Comparison of ENCODE assay signal across 11 cellular contexts in genomic region chr1:111475706-111476105, GRCh38. TPM values are rescaled to one million over a fixed set of nuclear protein-coding genes. Genes with fewer than 3 reads are reported as not detected.
DNase-seq lines count a peak whose midpoint lies in the region; ATAC-seq and TF ChIP-seq lines count a peak whose summit lies in the region.
"Had no signal": no experiment of that assay in that cellular context is flagged by ENCODE, and none has a peak within 500 bp of the region (broad histone marks: within the 10 kb centered on the region; RNA-seq: fewer than 3 reads in every experiment).

No MANE protein-coding gene starts in this region.

- TF ChIP-seq CTCF in MM.1S (IDR thresholded peaks at IDR 0.05; ENCODE audit: low read length): no peak

- CTCF ChIA-PET in CD8-positive, alpha-beta memory T cell (lab: Charles Lee): interaction anchor here (1.6 to 5.9 kb wide), 5 partner anchors 13 to 253 kb away, joined by 3 to 33 read pairs (median 10); partner anchors contain the start of genes ATP5PB and WDR77

- H3K4me3 Mint-ChIP-seq in CD8-positive, alpha-beta memory T cell: peak overlapping the region; percentile 66 to 80 (median 75)

- H3K9ac ChIP-seq in MM.1S (ENCODE audit: low read length): no peak overlapping the region

- POLR2A ChIA-PET in CD8-positive, alpha-beta memory T cell (lab: Charles Lee): interaction anchor here (0.7 kb wide), 1 partner anchor 19 kb away, joined by 3 read pairs; no protein-coding TSS in a partner anchor

- no peaks in the 10 kb centered on the region for H3K9me2 ChIP-seq in MM.1S (replicated peaks; ENCODE audit: insufficient read depth, low read length)

- no peaks in the 10 kb centered on the region for H4K20me1 ChIP-seq in MM.1S (ENCODE audit: insufficient read depth, low read length)

- H3K36me3 Mint-ChIP-seq in CD8-positive, alpha-beta memory T cell: peaks cover 6 to 11% (median 6%) of the 10 kb centered on the region in 3 donors

- H3K27me3 ChIP-seq in CD8-positive, alpha-beta memory T cell (ENCODE audit: insufficient read depth, low read length, poor library complexity, severe bottlenecking): no peaks in the 10 kb centered on the region
- no peaks in the 10 kb centered on the region for H3K27me3 ChIP-seq in MG63
- peaks cover 39% of the 10 kb centered on the region for H3K27me3 ChIP-seq in MM.1S (replicated peaks; ENCODE audit: insufficient read depth, low read length)

- peaks cover 68% of the 10 kb centered on the region for H3K4me1 ChIP-seq in CD8-positive, alpha-beta memory T cell (ENCODE audit: insufficient read depth, low read length)
- H3K4me1 ChIP-seq in MM.1S (ENCODE audit: low read length): peaks cover 14% of the 10 kb centered on the region

- H3K27ac Mint-ChIP-seq in CD8-positive, alpha-beta memory T cell: peak overlapping the region; percentile 72 to 96 (median 90)

- H3K4me3 ChIP-seq in CD8-positive, alpha-beta memory T cell (ENCODE audit: low read length): peak overlapping the region; percentile 61
- H3K4me3 ChIP-seq in skin epidermis (peak overlapping the region in 1 of 7 experiments; percentile 3), MG63 (no peak overlapping the region), MM.1S (ENCODE audit: low read length) (no peak overlapping the region)

- H3K27ac ChIP-seq in CD8-positive, alpha-beta memory T cell (ENCODE audit: low read depth, low read length): no peak overlapping the region
- H3K27ac ChIP-seq in skin epidermis (peak overlapping the region in 12 of 21 experiments; percentile 5 to 90 (median 50)), MM.1S (ENCODE audit: low read length) (no peak overlapping the region)

- peak in 1 of 5 donors; percentile 21 for DNase-seq in CD8-positive, alpha-beta memory T cell
- DNase-seq in activated T-cell treated with anti-CD3 and anti-CD28 coated beads, Interleukin-2, amount 50 U/mL, for 48 hours: peak; percentile 54 to 62
- DNase-seq in MG63 (no peak), MM.1S (no peak), SIG-M5 treated with dmso at 0.1 percent for 504 hours (lab: John Stamatoyannopoulos, UW; ENCODE audit: unreplicated experiment) (no peak)
- DNase-seq: NCI-H69 had no signal

- H3K79me2 ChIP-seq in MM.1S (ENCODE audit: low read length): no peaks in the 10 kb centered on the region

- no peaks in the 10 kb centered on the region for H3F3A ChIP-seq in MM.1S (ENCODE audit: insufficient read depth, low read length)

- H3K4me2 ChIP-seq in MM.1S (ENCODE audit: low read depth, low read length): no peak overlapping the region

- no peaks in the 10 kb centered on the region for H3K27me3 Mint-ChIP-seq in CD8-positive, alpha-beta memory T cell

- H2AFZ ChIP-seq in MM.1S (ENCODE audit: low read length): no peak overlapping the region

- H3K9me3 Mint-ChIP-seq in CD8-positive, alpha-beta memory T cell: no peaks in the 10 kb centered on the region

- peaks cover 58 to 61% (median 60%) of the 10 kb centered on the region in 3 donors for H3K4me1 Mint-ChIP-seq in CD8-positive, alpha-beta memory T cell

- peak; percentile 44 for ATAC-seq in GM18861 (IDR thresholded peaks at IDR 0.05; ENCODE audit: unreplicated experiment)

- H3K36me3 ChIP-seq in CD8-positive, alpha-beta memory T cell (ENCODE audit: insufficient read depth, low read length): peaks cover 8% of the 10 kb centered on the region
- no peaks in the 10 kb centered on the region; the same call in none of the 2 replicates for H3K36me3 ChIP-seq in MG63
- no peaks in the 10 kb centered on the region for H3K36me3 ChIP-seq in MM.1S (replicated peaks; ENCODE audit: insufficient read depth, low read length)

- no peaks in the 10 kb centered on the region for H3K9me3 ChIP-seq in CD8-positive, alpha-beta memory T cell (ENCODE audit: low read length)
- no peaks in the 10 kb centered on the region for H3K9me3 ChIP-seq in MG63
- no peaks in the 10 kb centered on the region for H3K9me3 ChIP-seq in MM.1S (replicated peaks; ENCODE audit: insufficient read depth, low read length)

RNA-seq across cellular contexts. Expression of gene C1orf162, which starts 1.9 kb away (rescaled TPM):
- 1 to 10 TPM; 3.9 to 4.9 TPM for total RNA-seq in CD8-positive, alpha-beta memory T cell
- polyA plus RNA-seq in CD8-positive, alpha-beta memory T cell: 90.1 TPM
- 0.26 and 1.4 TPM in 2 replicates for total RNA-seq in MG63 (2014; rRNA removed; shearing (Covaris generic); ENCODE audit: low replicate concordance)
- total RNA-seq: IMR-90 had no signal

RNA-seq across cellular contexts. Expression of gene ATP5PB, which starts 26.4 kb away (rescaled TPM):
- 100 to 1,000 TPM; 351 to 360 TPM for total RNA-seq in CD8-positive, alpha-beta memory T cell
- 455 TPM for polyA plus RNA-seq in CD8-positive, alpha-beta memory T cell
- 440 and 880 TPM in 2 replicates for total RNA-seq in MG63 (2014; rRNA removed; shearing (Covaris generic); ENCODE audit: low replicate concordance)

RNA-seq across cellular contexts. Expression of gene WDR77, which starts 26.6 kb away (rescaled TPM):
- 10 to 100 TPM; 73.2 to 74.7 TPM for total RNA-seq in CD8-positive, alpha-beta memory T cell
- polyA plus RNA-seq in CD8-positive, alpha-beta memory T cell: 42.2 TPM
- 93.2 and 154 TPM in 2 replicates for total RNA-seq in MG63 (2014; rRNA removed; shearing (Covaris generic); ENCODE audit: low replicate concordance)

RNA-seq across cellular contexts. Expression of gene ADORA3, which starts 27.7 kb away (rescaled TPM):
- total RNA-seq in CD8-positive, alpha-beta memory T cell: under 1 TPM; 0.39 to 0.51 TPM
- not detected for polyA plus RNA-seq in CD8-positive, alpha-beta memory T cell
- total RNA-seq in MG63 (2014; rRNA removed; shearing (Covaris generic); ENCODE audit: low replicate concordance): not detected in 2 replicates
- total RNA-seq: astrocyte, Daoy, IMR-90 had no signal
- polyA plus RNA-seq: IMR-90 had no signal

RNA-seq across cellular contexts. Expression of gene TMIGD3, which starts 27.7 kb away (rescaled TPM):
- total RNA-seq in CD8-positive, alpha-beta memory T cell: under 1 TPM in 1 of 2 experiments, not detected in 1; 0.26 TPM
- not detected for polyA plus RNA-seq in CD8-positive, alpha-beta memory T cell
- not detected in 2 replicates for total RNA-seq in MG63 (2014; rRNA removed; shearing (Covaris generic); ENCODE audit: low replicate concordance)
- total RNA-seq: astrocyte, Daoy had no signal

Comparison
In these comparisons a context has a peak if more than half of its experiments do, and no peak if none do; other contexts are left out.
1. DNase-seq: peak in activated T-cell treated with anti-CD3 and anti-CD28 coated beads, Interleukin-2, amount 50 U/mL, for 48 hours (2 of 2); none in MG63 (single experiment), MM.1S (single experiment) and SIG-M5 treated with dmso at 0.1 percent for 504 hours (single experiment).
2. H3K27ac ChIP-seq: peak in skin epidermis (12 of 21); none in CD8-positive, alpha-beta memory T cell (single experiment) and MM.1S (single experiment).